In the genomic region with DNA sequence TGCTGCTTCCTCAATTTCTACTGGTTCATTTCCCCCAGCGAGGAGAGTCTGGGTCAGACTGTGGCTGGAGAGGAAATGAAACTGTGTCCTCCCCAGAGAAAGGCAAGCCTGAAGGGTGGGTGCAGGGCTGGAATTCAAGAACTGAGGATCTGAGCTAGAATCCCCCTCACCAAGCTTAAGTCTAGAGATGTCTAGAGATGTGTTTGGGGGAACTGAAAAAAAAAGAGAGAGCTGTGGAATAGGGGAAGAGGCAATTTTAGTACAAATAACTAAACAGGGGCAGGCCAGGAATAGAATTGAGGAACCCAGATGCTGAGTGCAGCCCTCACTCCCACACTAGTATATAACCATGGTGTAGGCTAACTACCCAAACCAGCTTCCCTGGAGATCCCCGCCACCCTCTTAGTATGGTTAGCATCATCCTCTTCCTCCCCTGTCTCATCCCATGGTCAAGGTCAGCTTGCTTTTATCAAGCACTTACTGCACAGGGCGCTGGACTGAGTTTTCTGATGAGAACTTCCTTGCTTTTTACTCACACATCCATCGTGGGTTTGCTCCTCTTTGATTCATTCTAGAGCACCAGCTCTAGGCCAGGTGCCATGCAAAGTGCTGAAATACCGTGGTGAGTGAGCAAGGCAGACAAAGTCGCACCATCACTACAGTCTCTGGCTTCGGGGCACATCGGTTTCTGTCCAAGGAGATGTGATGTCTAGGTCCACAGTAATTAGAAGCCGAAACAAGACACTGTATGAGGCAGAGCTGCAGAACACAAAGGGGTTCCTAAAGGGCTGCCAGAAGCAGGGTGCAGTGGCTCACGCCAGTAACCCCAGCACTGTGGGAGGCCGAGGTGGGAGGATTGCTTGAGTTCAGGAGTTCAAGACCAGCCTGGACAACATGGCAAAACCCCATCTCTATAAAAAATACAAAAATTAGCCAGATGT, we compare ENCODE assay signal across 8 cellular contexts.
DNase-seq lines count a peak whose midpoint lies in the region; ATAC-seq and TF ChIP-seq lines count a peak whose summit lies in the region.

No MANE protein-coding gene starts in this region.

- peaks cover 12% of the 10 kb centered on the region for H3K4me1 ChIP-seq in Karpas-422 (ENCODE audit: low read length)

- H3K4me2 ChIP-seq in Karpas-422 (ENCODE audit: low read depth, low read length, poor library complexity, severe bottlenecking): peak overlapping the region; percentile 38

- H3K36me3 ChIP-seq in Karpas-422 (ENCODE audit: insufficient read depth, low read length) (no peaks in the 10 kb centered on the region), MG63 (peaks cover 82% of the 10 kb centered on the region)

- H3K9ac ChIP-seq in Karpas-422 (ENCODE audit: low read length): no peak overlapping the region

- H3K27me3 Mint-ChIP-seq in brain (peaks cover 2% of the 10 kb centered on the region), nephron (ENCODE audit: low read depth) (peaks cover 3% of the 10 kb centered on the region)

- no peak for ATAC-seq in HG02938 (IDR thresholded peaks at IDR 0.05; ENCODE audit: unreplicated experiment)

- H3K9me3 Mint-ChIP-seq in brain (no peaks in the 10 kb centered on the region), nephron (no peaks in the 10 kb centered on the region)

- no peaks in the 10 kb centered on the region; the same call in 1 of the 2 replicates for H4K20me1 ChIP-seq in Karpas-422 (ENCODE audit: insufficient read depth, low read depth, low read length)

- H3K4me1 Mint-ChIP-seq in brain: peaks cover 59% of the 10 kb centered on the region
- H3K4me1 Mint-ChIP-seq in nephron: peaks cover 75% of the 10 kb centered on the region

- H3K79me2 ChIP-seq in Karpas-422 (ENCODE audit: low read length): no peaks in the 10 kb centered on the region

- DNase-seq in AML-193 (lab: John Stamatoyannopoulos, UW) (peak; percentile 25 to 36), Karpas-422 (peak; percentile 62), NCI-H748 (lab: John Stamatoyannopoulos, UW; ENCODE audit: unreplicated experiment) (no peak), MG63 (no peak), SW480 (ENCODE audit: low spot score) (no peak)

- H3K9me2 ChIP-seq in Karpas-422 (replicated peaks; ENCODE audit: insufficient read depth, low read length): no peaks in the 10 kb centered on the region

- no peak for TF ChIP-seq CTCF in brain (conservative IDR thresholded peaks at IDR 0.05)
- no peak for TF ChIP-seq CTCF in nephron (IDR thresholded peaks at IDR 0.05; ENCODE audit: unreplicated experiment in 3 of 3)

- no peak overlapping the region for H2AFZ ChIP-seq in Karpas-422 (ENCODE audit: low read length)

- no peak overlapping the region for H3K4me3 Mint-ChIP-seq in brain
- H3K4me3 Mint-ChIP-seq in nephron: no peak overlapping the region

- H3K27ac ChIP-seq in Karpas-422 (ENCODE audit: low read length): no peak overlapping the region

- H3K9me3 ChIP-seq in Karpas-422 (ENCODE audit: low read length) (no peaks in the 10 kb centered on the region), MG63 (no peaks in the 10 kb centered on the region)

- H3K27me3 ChIP-seq in Karpas-422 (ENCODE audit: low read length) (no peaks in the 10 kb centered on the region), MG63 (no peaks in the 10 kb centered on the region)

- peaks cover 52% of the 10 kb centered on the region for H3K36me3 Mint-ChIP-seq in brain
- H3K36me3 Mint-ChIP-seq in nephron (ENCODE audit: low read depth): peaks cover 27% of the 10 kb centered on the region

- no peak overlapping the region for H3K4me3 ChIP-seq in Karpas-422 (ENCODE audit: low read length)
- no peak overlapping the region for H3K4me3 ChIP-seq in MG63

- H3K27ac Mint-ChIP-seq in brain: peak overlapping the region in 3 of 5 experiments; percentile 26 to 69 (median 66)
- peak overlapping the region; percentile 46 to 63 (median 59) for H3K27ac Mint-ChIP-seq in nephron

Comparison
In these comparisons a context has a peak if more than half of its experiments do, and no peak if none do; other contexts are left out.
1. DNase-seq: peak in AML-193 (2 of 2) and Karpas-422 (single experiment); none in NCI-H748 (single experiment), MG63 (single experiment) and SW480 (single experiment).